Comparison of ENCODE assay signal across 1 cellular context in the genomic region with DNA sequence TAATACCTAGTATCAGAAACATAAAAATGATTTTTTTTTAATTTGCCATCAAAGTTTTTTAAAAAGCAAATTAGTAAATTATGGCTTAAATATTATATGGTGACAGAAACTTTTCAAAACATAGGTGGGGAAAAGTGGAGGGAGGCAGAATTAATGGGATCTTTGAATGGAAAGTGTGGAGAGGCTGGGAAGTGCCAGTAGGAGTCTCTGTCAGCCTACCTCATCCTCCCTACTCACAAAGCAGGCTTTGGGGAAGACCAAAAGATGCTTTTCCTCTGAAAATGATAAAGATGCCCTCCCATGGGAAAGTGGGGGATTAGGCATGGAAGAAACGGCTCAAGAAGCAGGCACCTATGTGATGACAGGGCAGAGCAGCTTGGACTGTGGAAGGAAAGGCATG.
TF ChIP-seq lines count a peak whose summit lies in the region.

No MANE protein-coding gene starts in this region.

TF ChIP-seq in H1, 55 proteins besides CTCF, POLR2A, EP300 and RAD21:
- TF ChIP-seq RFX5 (IDR thresholded peaks at IDR 0.05; ENCODE audit: borderline replicate concordance, low read depth, low read length): no peak
- TF ChIP-seq, protein P1, sequence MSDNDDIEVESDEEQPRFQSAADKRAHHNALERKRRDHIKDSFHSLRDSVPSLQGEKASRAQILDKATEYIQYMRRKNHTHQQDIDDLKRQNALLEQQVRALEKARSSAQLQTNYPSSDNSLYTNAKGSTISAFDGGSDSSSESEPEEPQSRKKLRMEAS (IDR thresholded peaks at IDR 0.05): no peak
- TF ChIP-seq CBX5 (IDR thresholded peaks at IDR 0.05; ENCODE audit: low read depth, low read length): no peak
- no peak for TF ChIP-seq RBBP5 (IDR thresholded peaks at IDR 0.05; ENCODE audit: borderline replicate concordance, low read depth, low read length)
- no peak for TF ChIP-seq CHD1 (IDR thresholded peaks at IDR 0.05; ENCODE audit: low read depth, low read length)
- no peak for TF ChIP-seq ZNF274 (IDR thresholded peaks at IDR 0.05; ENCODE audit: borderline replicate concordance, extremely low read depth, low read length)
- no peak for TF ChIP-seq SUZ12 (IDR thresholded peaks at IDR 0.05; ENCODE audit: low read length)
- no peak for TF ChIP-seq TAF7 (optimal IDR thresholded peaks at IDR 0.05; ENCODE audit: borderline replicate concordance, low read depth, low read length)
- no peak for TF ChIP-seq CEBPB (IDR thresholded peaks at IDR 0.05; ENCODE audit: low read depth, low read length)
- no peak for TF ChIP-seq CREB1 (IDR thresholded peaks at IDR 0.05)
- TF ChIP-seq SRF (IDR thresholded peaks at IDR 0.05; ENCODE audit: low read depth, low read length): no peak
- TF ChIP-seq CBX8 (IDR thresholded peaks at IDR 0.05; ENCODE audit: borderline replicate concordance, low read depth, low read length): no peak
- no peak for TF ChIP-seq SIX5 (IDR thresholded peaks at IDR 0.05; ENCODE audit: low read depth, low read length)
- TF ChIP-seq SIN3A (conservative IDR thresholded peaks at IDR 0.05 in 1 of 2, IDR thresholded peaks at IDR 0.05 in 1 of 2; ENCODE audit: low read depth in 1 of 2, low read length in 2 of 2): no peak
- no peak for TF ChIP-seq EZH2 (IDR thresholded peaks at IDR 0.05; ENCODE audit: low read depth, low read length, severe bottlenecking)
- TF ChIP-seq, protein P2, sequence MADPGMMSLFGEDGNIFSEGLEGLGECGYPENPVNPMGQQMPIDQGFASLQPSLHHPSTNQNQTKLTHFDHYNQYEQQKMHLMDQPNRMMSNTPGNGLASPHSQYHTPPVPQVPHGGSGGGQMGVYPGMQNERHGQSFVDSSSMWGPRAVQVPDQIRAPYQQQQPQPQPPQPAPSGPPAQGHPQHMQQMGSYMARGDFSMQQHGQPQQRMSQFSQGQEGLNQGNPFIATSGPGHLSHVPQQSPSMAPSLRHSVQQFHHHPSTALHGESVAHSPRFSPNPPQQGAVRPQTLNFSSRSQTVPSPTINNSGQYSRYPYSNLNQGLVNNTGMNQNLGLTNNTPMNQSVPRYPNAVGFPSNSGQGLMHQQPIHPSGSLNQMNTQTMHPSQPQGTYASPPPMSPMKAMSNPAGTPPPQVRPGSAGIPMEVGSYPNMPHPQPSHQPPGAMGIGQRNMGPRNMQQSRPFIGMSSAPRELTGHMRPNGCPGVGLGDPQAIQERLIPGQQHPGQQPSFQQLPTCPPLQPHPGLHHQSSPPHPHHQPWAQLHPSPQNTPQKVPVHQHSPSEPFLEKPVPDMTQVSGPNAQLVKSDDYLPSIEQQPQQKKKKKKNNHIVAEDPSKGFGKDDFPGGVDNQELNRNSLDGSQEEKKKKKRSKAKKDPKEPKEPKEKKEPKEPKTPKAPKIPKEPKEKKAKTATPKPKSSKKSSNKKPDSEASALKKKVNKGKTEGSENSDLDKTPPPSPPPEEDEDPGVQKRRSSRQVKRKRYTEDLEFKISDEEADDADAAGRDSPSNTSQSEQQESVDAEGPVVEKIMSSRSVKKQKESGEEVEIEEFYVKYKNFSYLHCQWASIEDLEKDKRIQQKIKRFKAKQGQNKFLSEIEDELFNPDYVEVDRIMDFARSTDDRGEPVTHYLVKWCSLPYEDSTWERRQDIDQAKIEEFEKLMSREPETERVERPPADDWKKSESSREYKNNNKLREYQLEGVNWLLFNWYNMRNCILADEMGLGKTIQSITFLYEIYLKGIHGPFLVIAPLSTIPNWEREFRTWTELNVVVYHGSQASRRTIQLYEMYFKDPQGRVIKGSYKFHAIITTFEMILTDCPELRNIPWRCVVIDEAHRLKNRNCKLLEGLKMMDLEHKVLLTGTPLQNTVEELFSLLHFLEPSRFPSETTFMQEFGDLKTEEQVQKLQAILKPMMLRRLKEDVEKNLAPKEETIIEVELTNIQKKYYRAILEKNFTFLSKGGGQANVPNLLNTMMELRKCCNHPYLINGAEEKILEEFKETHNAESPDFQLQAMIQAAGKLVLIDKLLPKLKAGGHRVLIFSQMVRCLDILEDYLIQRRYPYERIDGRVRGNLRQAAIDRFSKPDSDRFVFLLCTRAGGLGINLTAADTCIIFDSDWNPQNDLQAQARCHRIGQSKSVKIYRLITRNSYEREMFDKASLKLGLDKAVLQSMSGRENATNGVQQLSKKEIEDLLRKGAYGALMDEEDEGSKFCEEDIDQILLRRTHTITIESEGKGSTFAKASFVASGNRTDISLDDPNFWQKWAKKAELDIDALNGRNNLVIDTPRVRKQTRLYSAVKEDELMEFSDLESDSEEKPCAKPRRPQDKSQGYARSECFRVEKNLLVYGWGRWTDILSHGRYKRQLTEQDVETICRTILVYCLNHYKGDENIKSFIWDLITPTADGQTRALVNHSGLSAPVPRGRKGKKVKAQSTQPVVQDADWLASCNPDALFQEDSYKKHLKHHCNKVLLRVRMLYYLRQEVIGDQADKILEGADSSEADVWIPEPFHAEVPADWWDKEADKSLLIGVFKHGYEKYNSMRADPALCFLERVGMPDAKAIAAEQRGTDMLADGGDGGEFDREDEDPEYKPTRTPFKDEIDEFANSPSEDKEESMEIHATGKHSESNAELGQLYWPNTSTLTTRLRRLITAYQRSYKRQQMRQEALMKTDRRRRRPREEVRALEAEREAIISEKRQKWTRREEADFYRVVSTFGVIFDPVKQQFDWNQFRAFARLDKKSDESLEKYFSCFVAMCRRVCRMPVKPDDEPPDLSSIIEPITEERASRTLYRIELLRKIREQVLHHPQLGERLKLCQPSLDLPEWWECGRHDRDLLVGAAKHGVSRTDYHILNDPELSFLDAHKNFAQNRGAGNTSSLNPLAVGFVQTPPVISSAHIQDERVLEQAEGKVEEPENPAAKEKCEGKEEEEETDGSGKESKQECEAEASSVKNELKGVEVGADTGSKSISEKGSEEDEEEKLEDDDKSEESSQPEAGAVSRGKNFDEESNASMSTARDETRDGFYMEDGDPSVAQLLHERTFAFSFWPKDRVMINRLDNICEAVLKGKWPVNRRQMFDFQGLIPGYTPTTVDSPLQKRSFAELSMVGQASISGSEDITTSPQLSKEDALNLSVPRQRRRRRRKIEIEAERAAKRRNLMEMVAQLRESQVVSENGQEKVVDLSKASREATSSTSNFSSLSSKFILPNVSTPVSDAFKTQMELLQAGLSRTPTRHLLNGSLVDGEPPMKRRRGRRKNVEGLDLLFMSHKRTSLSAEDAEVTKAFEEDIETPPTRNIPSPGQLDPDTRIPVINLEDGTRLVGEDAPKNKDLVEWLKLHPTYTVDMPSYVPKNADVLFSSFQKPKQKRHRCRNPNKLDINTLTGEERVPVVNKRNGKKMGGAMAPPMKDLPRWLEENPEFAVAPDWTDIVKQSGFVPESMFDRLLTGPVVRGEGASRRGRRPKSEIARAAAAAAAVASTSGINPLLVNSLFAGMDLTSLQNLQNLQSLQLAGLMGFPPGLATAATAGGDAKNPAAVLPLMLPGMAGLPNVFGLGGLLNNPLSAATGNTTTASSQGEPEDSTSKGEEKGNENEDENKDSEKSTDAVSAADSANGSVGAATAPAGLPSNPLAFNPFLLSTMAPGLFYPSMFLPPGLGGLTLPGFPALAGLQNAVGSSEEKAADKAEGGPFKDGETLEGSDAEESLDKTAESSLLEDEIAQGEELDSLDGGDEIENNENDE (IDR thresholded peaks at IDR 0.05; ENCODE audit: insufficient replicate concordance, low read length): no peak
- no peak for TF ChIP-seq SAP30 (IDR thresholded peaks at IDR 0.05; ENCODE audit: insufficient read depth, insufficient replicate concordance, low read length)
- no peak for TF ChIP-seq BACH1 (IDR thresholded peaks at IDR 0.05; ENCODE audit: low read length)
